Comparison of ENCODE assay signal across 8 cellular contexts in genomic region chr14:99562848-99563748, GRCh38. TPM values are rescaled to one million over a fixed set of nuclear protein-coding genes. Genes with fewer than 3 reads are reported as not detected.
DNase-seq lines count a peak whose midpoint lies in the region; ATAC-seq and TF ChIP-seq lines count a peak whose summit lies in the region.

No MANE protein-coding gene starts in this region.

- no peak overlapping the region for H3K4me3 ChIP-seq in ectodermal cell (ENCODE audit: insufficient read depth, low read depth, low read length)

- no peak for TF ChIP-seq CTCF in mesothelial cell of epicardium (IDR thresholded peaks at IDR 0.05; ENCODE audit: unreplicated experiment)

- peak overlapping the region; percentile 22 for H3K4me3 Mint-ChIP-seq in mesothelial cell of epicardium
- H3K4me3 Mint-ChIP-seq in activated T-helper 17 cell treated with anti-CD3 and anti-CD28 coated beads, Interleukin-2, amount 50 U/mL, for 72 hours = no peak overlapping the region

- H3K27ac ChIP-seq in ectodermal cell (ENCODE audit: insufficient read depth, low read depth, low read length, poor library complexity, severe bottlenecking) = peak overlapping the region; percentile 86

- H3K9me3 Mint-ChIP-seq in mesothelial cell of epicardium = no peaks in the 10 kb centered on the region
- H3K9me3 Mint-ChIP-seq in activated T-helper 17 cell treated with anti-CD3 and anti-CD28 coated beads, Interleukin-2, amount 50 U/mL, for 72 hours = no peaks in the 10 kb centered on the region

- no peak for ATAC-seq in HG02798 (IDR thresholded peaks at IDR 0.05; ENCODE audit: poor library complexity, unreplicated experiment)
- no peak for ATAC-seq in activated T-helper 17 cell treated with anti-CD3 and anti-CD28 coated beads, Interleukin-2, amount 50 U/mL, for 72 hours (replicated peaks)

- H3K36me3 ChIP-seq in ectodermal cell (ENCODE audit: control insufficient read depth, insufficient read depth, low read length) = no peaks in the 10 kb centered on the region

- H3K27me3 ChIP-seq in ectodermal cell (ENCODE audit: control insufficient read depth, insufficient read depth, low read length, poor library complexity, severe bottlenecking) = no peaks in the 10 kb centered on the region

- H3K27ac Mint-ChIP-seq in mesothelial cell of epicardium = peak overlapping the region; percentile 71
- H3K27ac Mint-ChIP-seq in activated T-helper 17 cell treated with anti-CD3 and anti-CD28 coated beads, Interleukin-2, amount 50 U/mL, for 72 hours = no peak overlapping the region

- 34 to 35% methylated on average over 23 of the region's 23 CpGs for whole genome bisulfite sequencing in ectodermal cell, 2 experiments

- DNase-seq in DMS53 (lab: John Stamatoyannopoulos, UW) (peak; percentile 94), NCI-H526 (lab: John Stamatoyannopoulos, UW) (peak; percentile 55 to 86), mesothelial cell of epicardium (ENCODE audit: low spot score in 2 of 2, unreplicated experiment in 2 of 2) (peak in 1 of 2 experiments; percentile 66)
- no peak for DNase-seq in activated CD4-positive, alpha-beta T cell treated with anti-CD3 and anti-CD28 coated beads, Interleukin-2, amount 50 U/mL, for 4 hours
- no peak for DNase-seq in stimulated activated CD4-positive, alpha-beta T cell treated with anti-CD3 and anti-CD28 coated beads, Interleukin-2, amount 100 ng/mL, for 24 hours

- no peaks in the 10 kb centered on the region for H3K27me3 Mint-ChIP-seq in mesothelial cell of epicardium (ENCODE audit: low read depth)
- H3K27me3 Mint-ChIP-seq in activated T-helper 17 cell treated with anti-CD3 and anti-CD28 coated beads, Interleukin-2, amount 50 U/mL, for 72 hours = no peaks in the 10 kb centered on the region

- peaks cover 2% of the 10 kb centered on the region for H3K36me3 Mint-ChIP-seq in mesothelial cell of epicardium
- H3K36me3 Mint-ChIP-seq in activated T-helper 17 cell treated with anti-CD3 and anti-CD28 coated beads, Interleukin-2, amount 50 U/mL, for 72 hours (ENCODE audit: low read depth) = no peaks in the 10 kb centered on the region

- H3K4me1 ChIP-seq in ectodermal cell (ENCODE audit: control insufficient read depth, insufficient read depth, low read length) = peaks cover 68% of the 10 kb centered on the region

- H3K9me3 ChIP-seq in ectodermal cell (ENCODE audit: control insufficient read depth, low read length) = no peaks in the 10 kb centered on the region

- peaks cover 80% of the 10 kb centered on the region for H3K4me1 Mint-ChIP-seq in mesothelial cell of epicardium
- H3K4me1 Mint-ChIP-seq in activated T-helper 17 cell treated with anti-CD3 and anti-CD28 coated beads, Interleukin-2, amount 50 U/mL, for 72 hours = peaks cover 9% of the 10 kb centered on the region

RNA-seq across cellular contexts. Expression of gene CCDC85C, which starts 40.9 kb away (rescaled TPM):
- polyA plus RNA-seq in ectodermal cell (2013, experiment 1 of 4) = 67.5 TPM
- polyA plus RNA-seq in ectodermal cell (2013, experiment 2 of 4) = 71.2 TPM
- 48.8 TPM for polyA plus RNA-seq in ectodermal cell (2013, experiment 3 of 4)
- polyA plus RNA-seq in ectodermal cell (2013, experiment 4 of 4) = 50.3 TPM
- total RNA-seq in mesothelial cell of epicardium = 82.2 to 85.2 TPM (median 82.3 TPM) in 3 replicates
- total RNA-seq in activated T-helper 17 cell treated with anti-CD3 and anti-CD28 coated beads, Interleukin-2, amount 50 U/mL, for 72 hours = 1 to 10 TPM; 2.8 to 3.4 TPM

Comparison
In these comparisons a context has a peak if more than half of its experiments do, and no peak if none do; other contexts are left out.
1. DNase-seq: peak in DMS53 (single experiment) and NCI-H526 (2 of 2); none in activated CD4-positive, alpha-beta T cell treated with anti-CD3 and anti-CD28 coated beads, Interleukin-2, amount 50 U/mL, for 4 hours (0 of 2) and stimulated activated CD4-positive, alpha-beta T cell treated with anti-CD3 and anti-CD28 coated beads, Interleukin-2, amount 100 ng/mL, for 24 hours (0 of 2).
2. RNA of gene CCDC85C, which starts 40.9 kb away (total RNA-seq): 82.2 to 85.2 TPM in mesothelial cell of epicardium; 2.8 to 3.4 TPM in activated T-helper 17 cell treated with anti-CD3 and anti-CD28 coated beads, Interleukin-2, amount 50 U/mL, for 72 hours; every median in the first group is over 10 times any median in the second.